Comparison of ENCODE assay signal across 8 cellular contexts in genomic region chr17:44071198-44071520, GRCh38. TPM values are rescaled to one million over a fixed set of nuclear protein-coding genes. Genes with fewer than 3 reads are reported as not detected.
DNase-seq lines count a peak whose midpoint lies in the region; ATAC-seq and TF ChIP-seq lines count a peak whose summit lies in the region.

No MANE protein-coding gene starts in this region.

- H3K4me3 Mint-ChIP-seq in activated CD4-positive, alpha-beta T cell treated with anti-CD3 and anti-CD28 coated beads, Interleukin-2, amount 10 ng/mL, durations not matched to agents 24 days and 14 days: peak overlapping the region; percentile 95

- H3K9me3 Mint-ChIP-seq in activated CD4-positive, alpha-beta T cell treated with anti-CD3 and anti-CD28 coated beads, Interleukin-2, amount 10 ng/mL, durations not matched to agents 24 days and 14 days: no peaks in the 10 kb centered on the region

- DNase-seq in activated CD4-positive, alpha-beta T cell treated with anti-CD3 and anti-CD28 coated beads, Interleukin-2, amount 10 ng/mL, durations not matched to agents 24 days and 14 days: no peak
- DNase-seq in activated CD4-positive, alpha-beta T cell treated with anti-CD3 and anti-CD28 coated beads for 48 hours: no peak
- peak; percentile 67 for DNase-seq in fibroblast of the aortic adventitia (ENCODE audit: low read depth)
- DNase-seq in NCI-H2107 treated with DMSO at 0.1 percent for 48 hours (lab: John Stamatoyannopoulos, UW; ENCODE audit: unreplicated experiment): no peak
- DNase-seq in NCI-H446 (lab: John Stamatoyannopoulos, UW): no peak

- H3K4me1 Mint-ChIP-seq in activated CD4-positive, alpha-beta T cell treated with anti-CD3 and anti-CD28 coated beads, Interleukin-2, amount 10 ng/mL, durations not matched to agents 24 days and 14 days: peaks cover 23% of the 10 kb centered on the region

- no peak for TF ChIP-seq CTCF in fibroblast of the aortic adventitia (IDR thresholded peaks at IDR 0.05; ENCODE audit: insufficient read depth, low read length)

- no peaks in the 10 kb centered on the region for H3K27me3 Mint-ChIP-seq in activated CD4-positive, alpha-beta T cell treated with anti-CD3 and anti-CD28 coated beads, Interleukin-2, amount 10 ng/mL, durations not matched to agents 24 days and 14 days

- peak overlapping the region; percentile 96 for H3K27ac Mint-ChIP-seq in activated CD4-positive, alpha-beta T cell treated with anti-CD3 and anti-CD28 coated beads, Interleukin-2, amount 10 ng/mL, durations not matched to agents 24 days and 14 days

- intact Hi-C loops in activated CD4-positive, alpha-beta T cell treated with anti-CD3 and anti-CD28 coated beads, Interleukin-2, amount 10 ng/mL, durations not matched to agents 24 days and 14 days (cut with micrococcal nuclease): loop anchor here (1.0 to 2.0 kb wide), 3 partner anchors 15 to 70 kb away; partner anchors contain the start of genes HROB and TMEM101

- H3K4me3 ChIP-seq in fibroblast of the aortic adventitia (ENCODE audit: low read depth, low read length): peak overlapping the region; percentile 86
- H3K4me3 ChIP-seq in skin epidermis: peak overlapping the region; percentile 41 to 74 (median 53)

- ATAC-seq in SK-N-SH treated with all-trans-retinoic acid at 6 μM for 48 hours: no peak
- no peak for ATAC-seq in HG02870 (IDR thresholded peaks at IDR 0.05; ENCODE audit: unreplicated experiment)

- peaks cover 16% of the 10 kb centered on the region for H3K36me3 Mint-ChIP-seq in activated CD4-positive, alpha-beta T cell treated with anti-CD3 and anti-CD28 coated beads, Interleukin-2, amount 10 ng/mL, durations not matched to agents 24 days and 14 days (ENCODE audit: low read depth)

- peak overlapping the region; percentile 23 to 94 (median 86) for H3K27ac ChIP-seq in skin epidermis

TF ChIP-seq in SK-N-SH treated with all-trans-retinoic acid at 6 μM for 48 hours, 23 proteins besides CTCF, POLR2A, EP300 and RAD21:
- no peak for TF ChIP-seq OSR1 (CRISPR knock-in tag; IDR thresholded peaks at IDR 0.05)
- TF ChIP-seq TCF4 (CRISPR knock-in tag; IDR thresholded peaks at IDR 0.05; ENCODE audit: borderline replicate concordance): 0 out of 2 replicates have a peak, but pooled peaks have one; percentile 1
- no peak for TF ChIP-seq ARNTL (CRISPR knock-in tag; IDR thresholded peaks at IDR 0.05; ENCODE audit: borderline replicate concordance, low read depth)
- no peak for TF ChIP-seq BACH2 (CRISPR knock-in tag; IDR thresholded peaks at IDR 0.05; ENCODE audit: borderline replicate concordance)
- TF ChIP-seq ZFP3 (CRISPR knock-in tag; IDR thresholded peaks at IDR 0.05): no peak
- TF ChIP-seq GLIS3 (CRISPR knock-in tag; IDR thresholded peaks at IDR 0.05): no peak
- no peak for TF ChIP-seq ZNF70 (CRISPR knock-in tag; IDR thresholded peaks at IDR 0.05)

RNA-seq across cellular contexts. Expression of gene G6PC3, which starts 0.6 kb away (rescaled TPM):
- total RNA-seq in activated CD4-positive, alpha-beta T cell treated with anti-CD3 and anti-CD28 coated beads, Interleukin-2, amount 10 ng/mL, durations not matched to agents 24 days and 14 days: 33.3 and 34.1 TPM in 2 replicates
- 9.5 and 38.9 TPM in 2 replicates for total RNA-seq in fibroblast of the aortic adventitia (ENCODE audit: low replicate concordance)

RNA-seq across cellular contexts. Expression of gene LSM12, which starts 4.7 kb away (rescaled TPM):
- 101 and 107 TPM in 2 replicates for total RNA-seq in activated CD4-positive, alpha-beta T cell treated with anti-CD3 and anti-CD28 coated beads, Interleukin-2, amount 10 ng/mL, durations not matched to agents 24 days and 14 days
- 13.2 and 77.5 TPM in 2 replicates for total RNA-seq in fibroblast of the aortic adventitia (ENCODE audit: low replicate concordance)

RNA-seq across cellular contexts. Expression of gene HDAC5, which starts 52.3 kb away (rescaled TPM):
- total RNA-seq in activated CD4-positive, alpha-beta T cell treated with anti-CD3 and anti-CD28 coated beads, Interleukin-2, amount 10 ng/mL, durations not matched to agents 24 days and 14 days: 16.1 and 17.7 TPM in 2 replicates
- 29.4 and 53.1 TPM in 2 replicates for total RNA-seq in fibroblast of the aortic adventitia (ENCODE audit: low replicate concordance)

RNA-seq across cellular contexts. Expression of gene TMEM101, which starts 56.4 kb away (rescaled TPM):
- total RNA-seq in activated CD4-positive, alpha-beta T cell treated with anti-CD3 and anti-CD28 coated beads, Interleukin-2, amount 10 ng/mL, durations not matched to agents 24 days and 14 days: 27.5 and 32.8 TPM in 2 replicates
- total RNA-seq in fibroblast of the aortic adventitia (ENCODE audit: low replicate concordance): 28.5 and 41.9 TPM in 2 replicates
